ENCODE assay signal across 9 cellular contexts in genomic region chr6:20811112-20811746, GRCh38.
A peak's percentile ranks its signal among the peaks of the same experiment; 100 is the strongest.
DNase-seq lines count a peak whose midpoint lies in the region; ATAC-seq and TF ChIP-seq lines count a peak whose summit lies in the region.
"Had no signal": no experiment of that assay in that cellular context is flagged by ENCODE, and none has a peak within 500 bp of the region (broad histone marks: within the 10 kb centered on the region; RNA-seq: fewer than 3 reads in every experiment).

No MANE protein-coding gene starts in this region.

- DNase-seq in Daoy (ENCODE audit: low read depth): peak; percentile 94
- DNase-seq in NCI-H1436 (lab: John Stamatoyannopoulos, UW): peak; percentile 67
- peak; percentile 97 to 100 for DNase-seq in cardiac fibroblast (ENCODE audit: low read depth in 2 of 2)
- peak; percentile 75 for DNase-seq in myocyte (ENCODE audit: low read depth)
- no peak for DNase-seq in T-helper 2 cell
- no peak for DNase-seq in left lobe of liver (ENCODE audit: low spot score)
- DNase-seq: natural killer cell had no signal

- no peak overlapping the region for H3K4me3 ChIP-seq in cardiac fibroblast (replicated peaks in 1 of 2; ENCODE audit: low read depth in 2 of 2, low read length in 2 of 2)

- TF ChIP-seq CTCF in cardiac fibroblast (IDR thresholded peaks at IDR 0.05; ENCODE audit: low read depth, low read length): no peak

- ATAC-seq in HG03571 (IDR thresholded peaks at IDR 0.05; ENCODE audit: unreplicated experiment) (no peak), GM19467 (IDR thresholded peaks at IDR 0.05; ENCODE audit: unreplicated experiment) (no peak), left lobe of liver (no peak)

Comparison
In these comparisons a context has a peak if more than half of its experiments do, and no peak if none do; other contexts are left out.
1. DNase-seq: peak in Daoy (single experiment), NCI-H1436 (single experiment), cardiac fibroblast (2 of 2) and myocyte (single experiment); none in T-helper 2 cell (0 of 5) and left lobe of liver (single experiment).